ENCODE assay signal across 1 cellular context in the genomic region with DNA sequence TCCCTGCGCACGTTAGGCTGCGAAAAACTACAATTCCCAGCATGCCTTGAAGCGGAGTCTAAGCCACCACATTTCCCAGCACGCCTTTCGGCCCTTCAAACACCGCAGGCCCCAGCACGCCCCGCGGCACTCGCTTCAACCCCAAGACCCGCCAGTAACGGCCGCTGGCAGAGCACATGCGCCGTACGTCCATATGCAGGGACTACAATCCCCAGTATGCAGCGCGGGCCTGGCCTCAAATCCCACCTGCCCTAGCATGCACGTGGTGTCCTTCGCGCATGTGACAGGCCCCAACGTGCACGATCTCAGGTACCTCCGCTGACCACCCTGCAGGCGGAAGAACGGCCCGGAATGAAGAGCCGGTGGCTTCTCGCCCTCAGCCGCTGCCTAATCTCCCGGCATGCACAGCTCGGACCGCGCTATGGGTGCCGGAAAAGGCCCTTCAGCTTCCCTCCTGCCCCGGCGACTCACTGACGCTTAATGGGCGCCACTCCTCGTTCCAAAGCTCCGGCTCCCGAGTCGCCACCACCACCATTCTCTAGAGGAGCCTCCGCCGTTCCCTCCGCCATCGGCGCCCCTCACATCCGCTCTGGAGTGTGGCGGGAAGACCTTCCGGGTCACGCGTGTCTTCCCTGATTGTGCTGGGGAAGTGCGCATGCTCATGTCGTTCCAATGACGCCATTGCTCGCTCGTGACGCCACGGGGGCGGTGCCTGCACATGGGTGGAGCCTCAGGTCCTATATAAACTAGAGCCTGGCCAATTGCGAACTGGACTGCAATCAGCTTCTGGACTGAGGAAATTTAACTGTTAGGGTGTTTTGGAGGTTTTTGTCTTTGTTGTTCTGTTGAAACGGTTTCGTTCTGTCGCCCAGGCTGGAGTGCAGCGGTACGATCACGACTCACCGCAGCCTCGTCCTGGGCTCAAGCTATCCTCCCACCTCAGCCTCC.
A peak's percentile ranks its signal among the peaks of the same experiment; 100 is the strongest.
TF ChIP-seq lines count a peak whose summit lies in the region.

TSS of gene DUS3L (minus strand) at position 591 of the 948 bp plus-strand sequence. CDS start at position 569, 22 bp downstream.

TF ChIP-seq in K562, 482 proteins besides CTCF, POLR2A, EP300 and RAD21 (continued from another document and continues in another):
- TF ChIP-seq ELK3 (CRISPR knock-in tag; IDR thresholded peaks at IDR 0.05) (no peak), MAFF (IDR thresholded peaks at IDR 0.05; ENCODE audit: low read length) (no peak), NKRF (IDR thresholded peaks at IDR 0.05; ENCODE audit: borderline replicate concordance) (peak; percentile 100), FOXK1 (CRISPR knock-in tag; IDR thresholded peaks at IDR 0.05; ENCODE audit: borderline replicate concordance) (peak; percentile 91), ZNF175 (CRISPR knock-in tag; IDR thresholded peaks at IDR 0.05; ENCODE audit: low read depth) (peak; percentile 90), GABPA (tag; conservative IDR thresholded peaks at IDR 0.05; ENCODE audit: low read depth) (peak; percentile 100), POU5F1 (IDR thresholded peaks at IDR 0.05; ENCODE audit: borderline replicate concordance, low read depth, low read length, partially characterized antibody) (peak; percentile 10), NCOA2 (IDR thresholded peaks at IDR 0.05; ENCODE audit: partially characterized antibody in 2 of 2) (no peak), PURB (CRISPR knock-in tag; IDR thresholded peaks at IDR 0.05; ENCODE audit: low read depth) (no peak), MEIS2 (IDR thresholded peaks at IDR 0.05; ENCODE audit: partially characterized antibody) (peak; percentile 80), BCL6 (CRISPR knock-in tag; IDR thresholded peaks at IDR 0.05) (no peak), ZNF75A (CRISPR knock-in tag; IDR thresholded peaks at IDR 0.05) (no peak; the same call in 1 of the 2 replicates), NFYB (IDR thresholded peaks at IDR 0.05; ENCODE audit: extremely low read depth, insufficient read length) (no peak), ZNF518B (CRISPR knock-in tag; IDR thresholded peaks at IDR 0.05) (no peak), BRD9 (IDR thresholded peaks at IDR 0.05; ENCODE audit: low read depth, partially characterized antibody) (no peak), HCFC1 (IDR thresholded peaks at IDR 0.05; ENCODE audit: low read depth, low read length) (peak; percentile 96), TARDBP (IDR thresholded peaks at IDR 0.05) (peak; percentile 84; the same call in 1 of the 2 replicates), RBM34 (IDR thresholded peaks at IDR 0.05; ENCODE audit: borderline replicate concordance, insufficient read depth, low read length) (no peak), NELFE (IDR thresholded peaks at IDR 0.05; ENCODE audit: insufficient read depth, insufficient read length) (no peak), ZNF431 (CRISPR knock-in tag; IDR thresholded peaks at IDR 0.05) (peak; percentile 78), HDAC2 (IDR thresholded peaks at IDR 0.05) (no peak; the same call in none of the 2 replicates), FOXJ2 (tag; IDR thresholded peaks at IDR 0.05) (peak; percentile 82), ZNF212 (CRISPR knock-in tag; IDR thresholded peaks at IDR 0.05) (no peak), MLLT1 (IDR thresholded peaks at IDR 0.05) (peak in 1 of 2 experiments; percentile 44; a peak in 2 of 4 replicates), ZBTB1 (CRISPR knock-in tag; IDR thresholded peaks at IDR 0.05; ENCODE audit: borderline replicate concordance, low read depth) (no peak; the same call in 1 of the 2 replicates), HNRNPUL1 (IDR thresholded peaks at IDR 0.05; ENCODE audit: low read length) (no peak), MED1 (CRISPR knock-in tag; IDR thresholded peaks at IDR 0.05; ENCODE audit: borderline replicate concordance) (no peak), ZNF76 (CRISPR knock-in tag; IDR thresholded peaks at IDR 0.05; ENCODE audit: borderline replicate concordance) (peak; percentile 87), HMGN3 (IDR thresholded peaks at IDR 0.05; ENCODE audit: borderline replicate concordance, extremely low read depth, insufficient read length, low read depth, low read length) (peak; percentile 79), ZNF146 (CRISPR knock-in tag; IDR thresholded peaks at IDR 0.05; ENCODE audit: unreplicated experiment) (no peak), CHD4 (IDR thresholded peaks at IDR 0.05; ENCODE audit: insufficient read depth, insufficient replicate concordance, low read depth, low read length, poor library complexity, severe bottlenecking) (no peak), HLTF (IDR thresholded peaks at IDR 0.05) (peak; percentile 88; the same call in 1 of the 2 replicates), RUNX1 (IDR thresholded peaks at IDR 0.05; ENCODE audit: low read depth) (no peak), HDAC8 (tag; IDR thresholded peaks at IDR 0.05) (peak; percentile 93), FOS (IDR thresholded peaks at IDR 0.05; ENCODE audit: extremely low read depth, insufficient read length) (no peak)
- TF ChIP-seq, protein P1, sequence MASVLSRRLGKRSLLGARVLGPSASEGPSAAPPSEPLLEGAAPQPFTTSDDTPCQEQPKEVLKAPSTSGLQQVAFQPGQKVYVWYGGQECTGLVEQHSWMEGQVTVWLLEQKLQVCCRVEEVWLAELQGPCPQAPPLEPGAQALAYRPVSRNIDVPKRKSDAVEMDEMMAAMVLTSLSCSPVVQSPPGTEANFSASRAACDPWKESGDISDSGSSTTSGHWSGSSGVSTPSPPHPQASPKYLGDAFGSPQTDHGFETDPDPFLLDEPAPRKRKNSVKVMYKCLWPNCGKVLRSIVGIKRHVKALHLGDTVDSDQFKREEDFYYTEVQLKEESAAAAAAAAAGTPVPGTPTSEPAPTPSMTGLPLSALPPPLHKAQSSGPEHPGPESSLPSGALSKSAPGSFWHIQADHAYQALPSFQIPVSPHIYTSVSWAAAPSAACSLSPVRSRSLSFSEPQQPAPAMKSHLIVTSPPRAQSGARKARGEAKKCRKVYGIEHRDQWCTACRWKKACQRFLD (CRISPR knock-in tag; IDR thresholded peaks at IDR 0.05), result peak; percentile 88; the same call in 1 of the 2 replicates
- TF ChIP-seq, protein P2, sequence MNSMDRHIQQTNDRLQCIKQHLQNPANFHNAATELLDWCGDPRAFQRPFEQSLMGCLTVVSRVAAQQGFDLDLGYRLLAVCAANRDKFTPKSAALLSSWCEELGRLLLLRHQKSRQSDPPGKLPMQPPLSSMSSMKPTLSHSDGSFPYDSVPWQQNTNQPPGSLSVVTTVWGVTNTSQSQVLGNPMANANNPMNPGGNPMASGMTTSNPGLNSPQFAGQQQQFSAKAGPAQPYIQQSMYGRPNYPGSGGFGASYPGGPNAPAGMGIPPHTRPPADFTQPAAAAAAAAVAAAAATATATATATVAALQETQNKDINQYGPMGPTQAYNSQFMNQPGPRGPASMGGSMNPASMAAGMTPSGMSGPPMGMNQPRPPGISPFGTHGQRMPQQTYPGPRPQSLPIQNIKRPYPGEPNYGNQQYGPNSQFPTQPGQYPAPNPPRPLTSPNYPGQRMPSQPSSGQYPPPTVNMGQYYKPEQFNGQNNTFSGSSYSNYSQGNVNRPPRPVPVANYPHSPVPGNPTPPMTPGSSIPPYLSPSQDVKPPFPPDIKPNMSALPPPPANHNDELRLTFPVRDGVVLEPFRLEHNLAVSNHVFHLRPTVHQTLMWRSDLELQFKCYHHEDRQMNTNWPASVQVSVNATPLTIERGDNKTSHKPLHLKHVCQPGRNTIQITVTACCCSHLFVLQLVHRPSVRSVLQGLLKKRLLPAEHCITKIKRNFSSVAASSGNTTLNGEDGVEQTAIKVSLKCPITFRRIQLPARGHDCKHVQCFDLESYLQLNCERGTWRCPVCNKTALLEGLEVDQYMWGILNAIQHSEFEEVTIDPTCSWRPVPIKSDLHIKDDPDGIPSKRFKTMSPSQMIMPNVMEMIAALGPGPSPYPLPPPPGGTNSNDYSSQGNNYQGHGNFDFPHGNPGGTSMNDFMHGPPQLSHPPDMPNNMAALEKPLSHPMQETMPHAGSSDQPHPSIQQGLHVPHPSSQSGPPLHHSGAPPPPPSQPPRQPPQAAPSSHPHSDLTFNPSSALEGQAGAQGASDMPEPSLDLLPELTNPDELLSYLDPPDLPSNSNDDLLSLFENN (IDR thresholded peaks at IDR 0.05; ENCODE audit: low read depth in 2 of 2, low read length in 2 of 2), result peak in 1 of 2 experiments; percentile 44; a peak in 1 of 4 replicates
- TF ChIP-seq, protein P3, sequence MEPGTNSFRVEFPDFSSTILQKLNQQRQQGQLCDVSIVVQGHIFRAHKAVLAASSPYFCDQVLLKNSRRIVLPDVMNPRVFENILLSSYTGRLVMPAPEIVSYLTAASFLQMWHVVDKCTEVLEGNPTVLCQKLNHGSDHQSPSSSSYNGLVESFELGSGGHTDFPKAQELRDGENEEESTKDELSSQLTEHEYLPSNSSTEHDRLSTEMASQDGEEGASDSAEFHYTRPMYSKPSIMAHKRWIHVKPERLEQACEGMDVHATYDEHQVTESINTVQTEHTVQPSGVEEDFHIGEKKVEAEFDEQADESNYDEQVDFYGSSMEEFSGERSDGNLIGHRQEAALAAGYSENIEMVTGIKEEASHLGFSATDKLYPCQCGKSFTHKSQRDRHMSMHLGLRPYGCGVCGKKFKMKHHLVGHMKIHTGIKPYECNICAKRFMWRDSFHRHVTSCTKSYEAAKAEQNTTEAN (CRISPR knock-in tag; IDR thresholded peaks at IDR 0.05), result no peak
- TF ChIP-seq, protein P4, sequence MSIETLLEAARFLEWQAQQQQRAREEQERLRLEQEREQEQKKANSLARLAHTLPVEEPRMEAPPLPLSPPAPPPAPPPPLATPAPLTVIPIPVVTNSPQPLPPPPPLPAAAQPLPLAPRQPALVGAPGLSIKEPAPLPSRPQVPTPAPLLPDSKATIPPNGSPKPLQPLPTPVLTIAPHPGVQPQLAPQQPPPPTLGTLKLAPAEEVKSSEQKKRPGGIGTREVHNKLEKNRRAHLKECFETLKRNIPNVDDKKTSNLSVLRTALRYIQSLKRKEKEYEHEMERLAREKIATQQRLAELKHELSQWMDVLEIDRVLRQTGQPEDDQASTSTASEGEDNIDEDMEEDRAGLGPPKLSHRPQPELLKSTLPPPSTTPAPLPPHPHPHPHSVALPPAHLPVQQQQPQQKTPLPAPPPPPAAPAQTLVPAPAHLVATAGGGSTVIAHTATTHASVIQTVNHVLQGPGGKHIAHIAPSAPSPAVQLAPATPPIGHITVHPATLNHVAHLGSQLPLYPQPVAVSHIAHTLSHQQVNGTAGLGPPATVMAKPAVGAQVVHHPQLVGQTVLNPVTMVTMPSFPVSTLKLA (conservative IDR thresholded peaks at IDR 0.05), result peak; percentile 99 to 100
- TF ChIP-seq, protein P5, sequence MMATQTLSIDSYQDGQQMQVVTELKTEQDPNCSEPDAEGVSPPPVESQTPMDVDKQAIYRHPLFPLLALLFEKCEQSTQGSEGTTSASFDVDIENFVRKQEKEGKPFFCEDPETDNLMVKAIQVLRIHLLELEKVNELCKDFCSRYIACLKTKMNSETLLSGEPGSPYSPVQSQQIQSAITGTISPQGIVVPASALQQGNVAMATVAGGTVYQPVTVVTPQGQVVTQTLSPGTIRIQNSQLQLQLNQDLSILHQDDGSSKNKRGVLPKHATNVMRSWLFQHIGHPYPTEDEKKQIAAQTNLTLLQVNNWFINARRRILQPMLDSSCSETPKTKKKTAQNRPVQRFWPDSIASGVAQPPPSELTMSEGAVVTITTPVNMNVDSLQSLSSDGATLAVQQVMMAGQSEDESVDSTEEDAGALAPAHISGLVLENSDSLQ (IDR thresholded peaks at IDR 0.05), result peak; percentile 55
